In genomic region chr3:5095879-5096278, GRCh38 we compare ENCODE assay signal across 10 cellular contexts. TPM values are rescaled to one million over a fixed set of nuclear protein-coding genes. Genes with fewer than 3 reads are reported as not detected.
DNase-seq lines count a peak whose midpoint lies in the region; ATAC-seq and TF ChIP-seq lines count a peak whose summit lies in the region.
"Had no signal": no experiment of that assay in that cellular context is flagged by ENCODE, and none has a peak within 500 bp of the region (broad histone marks: within the 10 kb centered on the region; RNA-seq: fewer than 3 reads in every experiment).

No MANE protein-coding gene starts in this region.

- no peaks in the 10 kb centered on the region for H3K27me3 ChIP-seq in hepatocyte

- H3K4me3 ChIP-seq in astrocyte of the cerebellum (ENCODE audit: low read depth, low read length), result peak overlapping the region; percentile 21
- H3K4me3 ChIP-seq in hepatocyte, result no peak overlapping the region

- in situ Hi-C loops in astrocyte of the cerebellum (cut with HindIII; ENCODE audit: low sequenced_read_pairs), result no loop called here

- no peaks in the 10 kb centered on the region for H3K4me1 ChIP-seq in hepatocyte (ENCODE audit: insufficient read depth)

- no peaks in the 10 kb centered on the region for H3K9me3 ChIP-seq in hepatocyte (ENCODE audit: low read depth)

- peak; percentile 12 for DNase-seq in EL
- peak; percentile 11 for DNase-seq in astrocyte of the cerebellum (ENCODE audit: low read depth)
- peak; percentile 65 for DNase-seq in hepatocyte (ENCODE audit: low spot score)
- peak; percentile 13 for DNase-seq in putamen (ENCODE audit: low spot score)
- no peak for DNase-seq in stimulated activated naive CD4-positive, alpha-beta T cell treated with Interleukin-2 at 50 U/mL for 16 hours (lab: John Stamatoyannopoulos, UW)
- DNase-seq in effector CD8-positive, alpha-beta T cell (lab: John Stamatoyannopoulos, UW), result no peak
- DNase-seq: GDM1 had no signal

- H3K79me2 ChIP-seq in hepatocyte, result no peaks in the 10 kb centered on the region

- no peaks in the 10 kb centered on the region for H3K36me3 ChIP-seq in hepatocyte (replicated peaks; ENCODE audit: insufficient read depth, low read depth)

- no peaks in the 10 kb centered on the region for H3K9me2 ChIP-seq in hepatocyte (replicated peaks; ENCODE audit: insufficient read depth)

- peak overlapping the region; percentile 75 for H3K4me2 ChIP-seq in hepatocyte

- WGBS in hepatocyte (ENCODE audit: low lambda C conversion rate, missing lambda C conversion rate), result 5% methylated on average over 33 of the region's 33 CpGs

- TF ChIP-seq CTCF in astrocyte of the cerebellum (IDR thresholded peaks at IDR 0.05; ENCODE audit: low read depth, low read length, missing control alignments), result peak; percentile 24
- TF ChIP-seq CTCF in hepatocyte (IDR thresholded peaks at IDR 0.05; ENCODE audit: poor library complexity), result peak; percentile 26

- no peaks in the 10 kb centered on the region for H4K20me1 ChIP-seq in hepatocyte (ENCODE audit: insufficient read depth, poor library complexity, severe bottlenecking)

- no peak overlapping the region for H3K27ac ChIP-seq in hepatocyte
- H3K27ac ChIP-seq: epithelial cell of prostate had no signal

- H2AFZ ChIP-seq in hepatocyte, result no peak overlapping the region

- ATAC-seq in GM18870 (IDR thresholded peaks at IDR 0.05; ENCODE audit: unreplicated experiment) (no peak), HG03025 (IDR thresholded peaks at IDR 0.05; ENCODE audit: low FRiP score, unreplicated experiment) (no peak)

RNA-seq across cellular contexts. Expression of gene ARL8B, which starts 26.2 kb away (rescaled TPM):
- 92.3 and 94.4 TPM in 2 replicates for total RNA-seq in hepatocyte
- 58.1 and 61.5 TPM in 2 replicates for polyA plus RNA-seq in hepatocyte

Comparison
In these comparisons a context has a peak if more than half of its experiments do, and no peak if none do; other contexts are left out.
1. DNase-seq: peak in EL (single experiment), astrocyte of the cerebellum (single experiment), hepatocyte (single experiment) and putamen (single experiment); none in stimulated activated naive CD4-positive, alpha-beta T cell treated with Interleukin-2 at 50 U/mL for 16 hours (single experiment) and effector CD8-positive, alpha-beta T cell (single experiment).